Comparison of ENCODE assay signal across 20 cellular contexts in genomic region chr5:54991446-54991845, GRCh38. TPM values are rescaled to one million over a fixed set of nuclear protein-coding genes. Genes with fewer than 3 reads are reported as not detected.
"Had no signal": no experiment of that assay in that cellular context is flagged by ENCODE, and none has a peak within 500 bp of the region (broad histone marks: within the 10 kb centered on the region; RNA-seq: fewer than 3 reads in every experiment).

No MANE protein-coding gene starts in this region.

- ATAC-seq: activated CD8-positive, alpha-beta T cell treated with anti-CD3 and anti-CD28 coated beads, Interleukin-2, amount 10 ng/mL, durations not matched to agents 7 days and 5 days; heart left ventricle; stimulated activated effector memory CD8-positive, alpha-beta T cell treated with anti-CD3 and anti-CD28 coated beads, Interleukin-12 subunit alpha, Interleukin-12 subunit beta, amount 100 ng/mL, for 72 hours; T-helper 17 cell; WTC11 had no signal

- H3K36me3 Mint-ChIP-seq: activated naive CD8-positive, alpha-beta T cell treated with anti-CD3 and anti-CD28 coated beads for 36 hours; mesothelial cell of epicardium; stimulated activated effector memory CD8-positive, alpha-beta T cell treated with anti-CD3 and anti-CD28 coated beads, Interleukin-12 subunit alpha, Interleukin-12 subunit beta, amount 100 ng/mL, for 72 hours; WTC11 had no signal

- H3K27ac ChIP-seq: brain microvascular endothelial cell, heart left ventricle, parathyroid adenoma, sigmoid colon, thyroid gland, uterus had no signal

- H3K9ac ChIP-seq: parathyroid adenoma had no signal

- H3K4me3 Mint-ChIP-seq: activated CD8-positive, alpha-beta T cell treated with anti-CD3 and anti-CD28 coated beads, Interleukin-2, amount 10 ng/mL, durations not matched to agents 7 days and 5 days; activated naive CD8-positive, alpha-beta T cell treated with anti-CD3 and anti-CD28 coated beads for 36 hours; activated T-helper 1 cell treated with anti-CD3 and anti-CD28 coated beads, Interleukin-12 subunit alpha, Interleukin-12 subunit beta, Interleukin-2, Interleukin-4 antibody, amounts not matched to agents 30 ng/mL and 10 ng/mL and 1 ng/mL, durations not matched to agents 14 hours and 24 hours and 36 hours; mesothelial cell of epicardium; stimulated activated effector memory CD8-positive, alpha-beta T cell treated with anti-CD3 and anti-CD28 coated beads, Interleukin-12 subunit alpha, Interleukin-12 subunit beta, amount 100 ng/mL, for 72 hours; T-helper 17 cell; WTC11 had no signal

- H3K4me1 ChIP-seq: heart left ventricle, parathyroid adenoma, sigmoid colon, thyroid gland, uterus had no signal

- H2AFZ ChIP-seq: parathyroid adenoma had no signal

- H3K27ac Mint-ChIP-seq: activated CD8-positive, alpha-beta T cell treated with anti-CD3 and anti-CD28 coated beads, Interleukin-2, amount 10 ng/mL, durations not matched to agents 7 days and 5 days; activated naive CD8-positive, alpha-beta T cell treated with anti-CD3 and anti-CD28 coated beads for 36 hours; activated T-helper 1 cell treated with anti-CD3 and anti-CD28 coated beads, Interleukin-12 subunit alpha, Interleukin-12 subunit beta, Interleukin-2, Interleukin-4 antibody, amounts not matched to agents 30 ng/mL and 10 ng/mL and 1 ng/mL, durations not matched to agents 14 hours and 24 hours and 36 hours; mesothelial cell of epicardium; stimulated activated effector memory CD8-positive, alpha-beta T cell treated with anti-CD3 and anti-CD28 coated beads, Interleukin-12 subunit alpha, Interleukin-12 subunit beta, amount 100 ng/mL, for 72 hours; WTC11 had no signal

- H3K27me3 ChIP-seq: brain microvascular endothelial cell, sigmoid colon, thyroid gland had no signal

- H3K9me3 Mint-ChIP-seq: immature natural killer cell; stimulated activated effector memory CD8-positive, alpha-beta T cell treated with anti-CD3 and anti-CD28 coated beads, Interleukin-12 subunit alpha, Interleukin-12 subunit beta, amount 100 ng/mL, for 72 hours had no signal

- H3K36me3 ChIP-seq: brain microvascular endothelial cell, heart left ventricle, sigmoid colon, thyroid gland, uterus had no signal

- H3K4me3 ChIP-seq: heart left ventricle, sigmoid colon, thyroid gland, uterus had no signal

- H3K27me3 Mint-ChIP-seq: activated naive CD8-positive, alpha-beta T cell treated with anti-CD3 and anti-CD28 coated beads for 36 hours; T-helper 17 cell had no signal

- H3K9me3 ChIP-seq: heart left ventricle, sigmoid colon, thyroid gland, uterus had no signal

- DNase-seq: activated CD4-positive, alpha-beta T cell treated with anti-CD3 and anti-CD28 coated beads for 4 hours; activated CD8-positive, alpha-beta T cell treated with anti-CD3 and anti-CD28 coated beads, Interleukin-2, amount 10 ng/mL, durations not matched to agents 7 days and 5 days; activated naive CD8-positive, alpha-beta T cell treated with anti-CD3 and anti-CD28 coated beads for 36 hours; cortex of kidney; effector CD8-positive, alpha-beta T cell; heart left ventricle; immature natural killer cell; sigmoid colon; stimulated activated CD4-positive, alpha-beta T cell treated with anti-CD3 and anti-CD28 coated beads, Interleukin-12 subunit alpha, Interleukin-12 subunit beta, amount 100 ng/mL, for 4 hours; stimulated activated CD4-positive, alpha-beta T cell treated with anti-CD3 and anti-CD28 coated beads, Interleukin-2, amount 100 ng/mL, for 24 hours; T-helper 17 cell; thyroid gland; uterus had no signal

RNA-seq across cellular contexts. Expression of gene ESM1, which starts 6.1 kb away (rescaled TPM):
- total RNA-seq: activated CD8-positive, alpha-beta T cell treated with anti-CD3 and anti-CD28 coated beads, Interleukin-2, amount 10 ng/mL, durations not matched to agents 7 days and 5 days; activated naive CD8-positive, alpha-beta T cell treated with anti-CD3 and anti-CD28 coated beads for 36 hours; activated T-helper 1 cell treated with anti-CD3 and anti-CD28 coated beads, Interleukin-12 subunit alpha, Interleukin-12 subunit beta, Interleukin-2, Interleukin-4 antibody, amounts not matched to agents 30 ng/mL and 10 ng/mL and 1 ng/mL, durations not matched to agents 14 hours and 24 hours and 36 hours; frontal cortex; mesothelial cell of epicardium; sigmoid colon; T-helper 17 cell; WTC11 had no signal

RNA-seq across cellular contexts. Expression of gene GZMK, which starts 32.6 kb away (rescaled TPM):
- total RNA-seq: frontal cortex, mesothelial cell of epicardium, WTC11 had no signal
